ENCODE assay signal across 9 cellular contexts in genomic region chr2:174342600-174343342, GRCh38. TPM values are rescaled to one million over a fixed set of nuclear protein-coding genes. Genes with fewer than 3 reads are reported as not detected.
DNase-seq lines count a peak whose midpoint lies in the region; ATAC-seq, FAIRE-seq and TF ChIP-seq lines count a peak whose summit lies in the region.
"Had no signal": no experiment of that assay in that cellular context is flagged by ENCODE, and none has a peak within 500 bp of the region (broad histone marks: within the 10 kb centered on the region; RNA-seq: fewer than 3 reads in every experiment).

No MANE protein-coding gene starts in this region.

- no peak for ATAC-seq in CD4-positive, CD25-positive, alpha-beta regulatory T cell (ENCODE audit: low read depth in 2 of 2)
- peak; percentile 37 for ATAC-seq in activated CD8-positive, alpha-beta T cell treated with anti-CD3 and anti-CD28 coated beads, Interleukin-2, amount 10 ng/mL, durations not matched to agents 7 days and 5 days
- ATAC-seq in left colon: peak; percentile 30

- H3K36me3 Mint-ChIP-seq in CD4-positive, CD25-positive, alpha-beta regulatory T cell: peaks cover 8% of the 10 kb centered on the region
- H3K36me3 Mint-ChIP-seq in activated CD8-positive, alpha-beta T cell treated with anti-CD3 and anti-CD28 coated beads, Interleukin-2, amount 10 ng/mL, durations not matched to agents 7 days and 5 days (ENCODE audit: low read depth): peaks cover 4% of the 10 kb centered on the region

- peak overlapping the region; percentile 53 to 72 (median 64) for H3K4me3 Mint-ChIP-seq in CD4-positive, CD25-positive, alpha-beta regulatory T cell
- peak overlapping the region; percentile 61 for H3K4me3 Mint-ChIP-seq in activated CD8-positive, alpha-beta T cell treated with anti-CD3 and anti-CD28 coated beads, Interleukin-2, amount 10 ng/mL, durations not matched to agents 7 days and 5 days

- peaks cover 0 to 10% (median 0%) of the 10 kb centered on the region in 7 donors for H3K9me3 Mint-ChIP-seq in CD4-positive, CD25-positive, alpha-beta regulatory T cell
- no peaks in the 10 kb centered on the region for H3K9me3 Mint-ChIP-seq in activated CD8-positive, alpha-beta T cell treated with anti-CD3 and anti-CD28 coated beads, Interleukin-2, amount 10 ng/mL, durations not matched to agents 7 days and 5 days (ENCODE audit: insufficient read depth)

- peaks cover 23 to 40% (median 37%) of the 10 kb centered on the region in 4 donors for H3K4me1 Mint-ChIP-seq in CD4-positive, CD25-positive, alpha-beta regulatory T cell
- peaks cover 37% of the 10 kb centered on the region for H3K4me1 Mint-ChIP-seq in activated CD8-positive, alpha-beta T cell treated with anti-CD3 and anti-CD28 coated beads, Interleukin-2, amount 10 ng/mL, durations not matched to agents 7 days and 5 days (ENCODE audit: low read depth)

- peaks cover 0 to 1% of the 10 kb centered on the region in 2 experiments for H3K9me3 ChIP-seq in CD4-positive, CD25-positive, alpha-beta regulatory T cell (ENCODE audit: control insufficient read depth in 2 of 2, low read length in 2 of 2)

- TF ChIP-seq CTCF in GM13977 (IDR thresholded peaks at IDR 0.05; ENCODE audit: extremely low read depth, insufficient read depth, missing control alignments): no peak

- peaks cover 51% of the 10 kb centered on the region for H3K4me1 ChIP-seq in CD4-positive, CD25-positive, alpha-beta regulatory T cell (ENCODE audit: control insufficient read depth, insufficient read depth, low read length, poor library complexity, severe bottlenecking)

- FAIRE-seq in HTR-8/SVneo (lab: Jason Lieb, UNC): no peak

- in situ Hi-C loops in GM13977 (cut with MboI; ENCODE audit: low pct_unique_long_range_greater_than_20kb, low sequenced_read_pairs, unreplicated experiment): loop anchor here (10.0 to 25.0 kb wide), 2 partner anchors 938 to 1745 kb away; partner anchors contain the start of genes EVX2, HOXD12 and HOXD13

- CTCF ChIA-PET in activated CD8-positive, alpha-beta T cell treated with anti-CD3 and anti-CD28 coated beads, Interleukin-2, amount 10 ng/mL, durations not matched to agents 7 days and 5 days (lab: Charles Lee): interaction anchor here (0.7 to 2.9 kb wide), 3 partner anchors 17 to 780 kb away, joined by 3 to 17 read pairs (median 5); no protein-coding TSS in a partner anchor

- intact Hi-C loops in left colon (cut with DNase I, micrococcal nuclease): loop anchor here in 1 of 2 donors (10.0 kb wide), 1 partner anchor 938 kb away; no protein-coding TSS in a partner anchor

- no peak overlapping the region for H3K27ac Mint-ChIP-seq in CD4-positive, CD25-positive, alpha-beta regulatory T cell
- H3K27ac Mint-ChIP-seq in activated CD8-positive, alpha-beta T cell treated with anti-CD3 and anti-CD28 coated beads, Interleukin-2, amount 10 ng/mL, durations not matched to agents 7 days and 5 days: no peak overlapping the region

- POLR2A ChIA-PET in activated CD8-positive, alpha-beta T cell treated with anti-CD3 and anti-CD28 coated beads, Interleukin-2, amount 10 ng/mL, durations not matched to agents 7 days and 5 days (lab: Charles Lee): no interaction called here

- H3K27me3 Mint-ChIP-seq in CD4-positive, CD25-positive, alpha-beta regulatory T cell: peaks cover 72% of the 10 kb centered on the region
- H3K27me3 Mint-ChIP-seq in activated CD8-positive, alpha-beta T cell treated with anti-CD3 and anti-CD28 coated beads, Interleukin-2, amount 10 ng/mL, durations not matched to agents 7 days and 5 days (ENCODE audit: low read depth): peaks cover 66% of the 10 kb centered on the region

- H3K4me3 ChIP-seq in CD4-positive, CD25-positive, alpha-beta regulatory T cell (ENCODE audit: low read depth, low read length): peak overlapping the region; percentile 30

- peaks cover 52% of the 10 kb centered on the region for H3K27me3 ChIP-seq in CD4-positive, CD25-positive, alpha-beta regulatory T cell (ENCODE audit: control insufficient read depth, insufficient read depth, low read length)

- H3K27ac ChIP-seq in CD4-positive, CD25-positive, alpha-beta regulatory T cell (ENCODE audit: insufficient read depth, low read length, poor library complexity, severe bottlenecking): no peak overlapping the region

- DNase-seq in CD4-positive, CD25-positive, alpha-beta regulatory T cell: peak in 1 of 3 donors; percentile 60
- DNase-seq in GM13977 (ENCODE audit: low spot score) (peak; percentile 45), left colon (no peak), GM19240 (ENCODE audit: insufficient read length, low spot score) (no peak), LoVo (ENCODE audit: low spot score) (no peak), dedifferentiated amniotic fluid mesenchymal stem cell (ENCODE audit: extremely low spot score) (no peak), HTR-8/SVneo (ENCODE audit: insufficient read length, low spot score) (no peak)
- peak; percentile 60 for DNase-seq in activated CD8-positive, alpha-beta T cell treated with anti-CD3 and anti-CD28 coated beads, Interleukin-2, amount 10 ng/mL, durations not matched to agents 7 days and 5 days

- peaks cover 7% of the 10 kb centered on the region for H3K36me3 ChIP-seq in CD4-positive, CD25-positive, alpha-beta regulatory T cell (ENCODE audit: control insufficient read depth, insufficient read depth, low read length)

RNA-seq across cellular contexts. Expression of gene SP9, which starts 8.0 kb away (rescaled TPM):
- total RNA-seq in CD4-positive, CD25-positive, alpha-beta regulatory T cell: not detected
- polyA plus RNA-seq in CD4-positive, CD25-positive, alpha-beta regulatory T cell: not detected
- total RNA-seq in activated CD8-positive, alpha-beta T cell treated with anti-CD3 and anti-CD28 coated beads, Interleukin-2, amount 10 ng/mL, durations not matched to agents 7 days and 5 days: not detected
- not detected for total RNA-seq in left colon
- total RNA-seq: subcutaneous adipose tissue had no signal

RNA-seq across cellular contexts. Expression of gene SCRN3, which starts 52.8 kb away (rescaled TPM):
- 11.5 TPM for total RNA-seq in CD4-positive, CD25-positive, alpha-beta regulatory T cell
- polyA plus RNA-seq in CD4-positive, CD25-positive, alpha-beta regulatory T cell: 10 to 100 TPM; 10.0 to 12.8 (median 11.4) TPM
- 10 to 100 TPM; 14.7 to 18.6 TPM for total RNA-seq in activated CD8-positive, alpha-beta T cell treated with anti-CD3 and anti-CD28 coated beads, Interleukin-2, amount 10 ng/mL, durations not matched to agents 7 days and 5 days
- 10 to 100 TPM; 25.7 to 26.7 TPM for total RNA-seq in left colon

Comparison
In these comparisons a context has a peak if more than half of its experiments do, and no peak if none do; other contexts are left out.
1. ATAC-seq: peak in activated CD8-positive, alpha-beta T cell treated with anti-CD3 and anti-CD28 coated beads, Interleukin-2, amount 10 ng/mL, durations not matched to agents 7 days and 5 days (single experiment) and left colon (single experiment); none in CD4-positive, CD25-positive, alpha-beta regulatory T cell (0 of 2).
2. DNase-seq: peak in GM13977 (single experiment) and activated CD8-positive, alpha-beta T cell treated with anti-CD3 and anti-CD28 coated beads, Interleukin-2, amount 10 ng/mL, durations not matched to agents 7 days and 5 days (single experiment); none in left colon (0 of 2), GM19240 (single experiment), LoVo (single experiment), dedifferentiated amniotic fluid mesenchymal stem cell (single experiment) and HTR-8/SVneo (single experiment).